ENCODE assay signal across 22 cellular contexts in genomic region chr10:88404133-88404532, GRCh38.
A peak's percentile ranks its signal among the peaks of the same experiment; 100 is the strongest.
DNase-seq lines count a peak whose midpoint lies in the region; ATAC-seq, FAIRE-seq and TF ChIP-seq lines count a peak whose summit lies in the region.
"Had no signal": no experiment of that assay in that cellular context is flagged by ENCODE, and none has a peak within 500 bp of the region (broad histone marks: within the 10 kb centered on the region; RNA-seq: fewer than 3 reads in every experiment).

No MANE protein-coding gene starts in this region.

- in situ Hi-C loops in HepG2 (cut with HindIII; ENCODE audit: extremely low pct_ligation_motif_present, low pct_unique_long_range_greater_than_20kb) = no loop called here

- TF ChIP-seq EP300 in HepG2 (IDR thresholded peaks at IDR 0.05; ENCODE audit: low read depth in 2 of 2, low read length in 2 of 2) = no peak
- no peak for TF ChIP-seq EP300 in HepG2 (CRISPR knock-in tag; IDR thresholded peaks at IDR 0.05; ENCODE audit: borderline replicate concordance)

- no peak overlapping the region for H3K4me3 ChIP-seq in liver (ENCODE audit: low read depth in 1 of 3, low read length in 3 of 3)
- H3K4me3 ChIP-seq in HepG2 (replicated peaks in 1 of 3; ENCODE audit: insufficient read depth in 1 of 3, low read depth in 2 of 3, low read length in 3 of 3) = no peak overlapping the region
- H3K4me3 ChIP-seq in KMS-11 (IDR thresholded peaks at IDR 0.05; ENCODE audit: insufficient read depth, low read depth, low read length) = no peak overlapping the region
- H3K4me3 ChIP-seq in uterus = no peak overlapping the region
- H3K4me3 ChIP-seq: BLaER1 treated with 17β-estradiol and CSF1 and Interleukin-3, amounts not matched to agents 10 nM and 100 nM; GM23338; HAP-1 had no signal

- no peak for DNase-seq in HepG2 (ENCODE audit: low spot score)
- no peak for DNase-seq in left lobe of liver (ENCODE audit: low spot score)
- DNase-seq in uterus = no peak
- DNase-seq in AML-193 (lab: John Stamatoyannopoulos, UW) = no peak
- DNase-seq: BE2C; CD4-positive, alpha-beta T cell; CD8-positive, alpha-beta memory T cell; DMS 273 treated with DMSO at 0.1 percent for 48 hours; DMS53; DMS79 treated with DMSO at 0.1 percent for 48 hours; GF-D8 had no signal

- TF ChIP-seq POLR2A in HepG2 (IDR thresholded peaks at IDR 0.05; ENCODE audit: insufficient read depth in 1 of 2, low read depth in 2 of 2, low read length in 2 of 2) (no peak), uterus (IDR thresholded peaks at IDR 0.05) (no peak)

- TF ChIP-seq CTCF in liver (IDR thresholded peaks at IDR 0.05; ENCODE audit: low read depth, low read length, missing input control) (no peak), HepG2 (CRISPR knock-in tag; IDR thresholded peaks at IDR 0.05) (no peak), KMS-11 (conservative IDR thresholded peaks at IDR 0.05; ENCODE audit: low read depth, low read length) (no peak), uterus (IDR thresholded peaks at IDR 0.05) (no peak)

- H2AFZ ChIP-seq in HepG2 (ENCODE audit: low read length) (no peak overlapping the region), KMS-11 (ENCODE audit: low read depth) (no peak overlapping the region)
- H2AFZ ChIP-seq: GM23338 had no signal

- POLR2A ChIA-PET in HepG2 (lab: Yijun Ruan, JAX) = no interaction called here

- H3K27ac ChIP-seq in liver (ENCODE audit: low read depth in 1 of 2, low read length in 2 of 2) (peak overlapping the region in 1 of 2 donors; percentile 11), HepG2 (ENCODE audit: extremely low read length, insufficient read depth, low read length) (no peak overlapping the region), KMS-11 (no peak overlapping the region), uterus (peak overlapping the region; percentile 35 to 39)
- H3K27ac ChIP-seq: 22Rv1; BLaER1 treated with 17β-estradiol and CSF1 and Interleukin-3, amounts not matched to agents 10 nM and 100 nM had no signal

- H3K9me3 ChIP-seq in liver (ENCODE audit: control insufficient read depth in 4 of 4, low read length in 3 of 4) = no peaks in the 10 kb centered on the region
- no peaks in the 10 kb centered on the region for H3K9me3 ChIP-seq in HepG2 (ENCODE audit: low read length)
- H3K9me3 ChIP-seq in uterus = peaks cover 0 to 4% of the 10 kb centered on the region in 2 donors
- H3K9me3 ChIP-seq: BE2C, HAP-1 had no signal

- H3K27me3 ChIP-seq in liver (ENCODE audit: control insufficient read depth in 4 of 4, insufficient read depth in 4 of 4, low read length in 3 of 4) (no peaks in the 10 kb centered on the region), HepG2 (ENCODE audit: control insufficient read depth in 1 of 2, insufficient read depth in 2 of 2, low read length in 2 of 2) (no peaks in the 10 kb centered on the region), KMS-11 (ENCODE audit: insufficient read depth, low read depth) (no peaks in the 10 kb centered on the region), uterus (no peaks in the 10 kb centered on the region)
- H3K27me3 ChIP-seq: BE2C; BLaER1 treated with 17β-estradiol and CSF1 and Interleukin-3, amounts not matched to agents 10 nM and 100 nM had no signal

- FAIRE-seq in HepG2 (lab: Jason Lieb, UNC) = no peak
- FAIRE-seq: A204.1, D721Med, GM19239 had no signal

- BruUV-seq in HepG2 (replicated peaks; lab: Mats Ljungman, UMichigan) = no TSS peak

- ATAC-seq in HepG2 (no peak), left lobe of liver (peak; percentile 77), GM19328 (IDR thresholded peaks at IDR 0.05; ENCODE audit: unreplicated experiment) (no peak), GM18498 (IDR thresholded peaks at IDR 0.05; ENCODE audit: unreplicated experiment) (no peak)
- ATAC-seq: GM23338 had no signal

- 50% methylated on average over 2 of the region's 2 CpGs for WGBS in liver
- 31% methylated on average over 2 of the region's 2 CpGs for WGBS in HepG2 (ENCODE audit: low lambda C conversion rate)

- H3K79me2 ChIP-seq in HepG2 (ENCODE audit: insufficient read depth, low read length) = no peaks in the 10 kb centered on the region
- no peaks in the 10 kb centered on the region for H3K79me2 ChIP-seq in KMS-11 (ENCODE audit: insufficient read depth, low read depth)

- TF ChIP-seq RAD21 in liver (IDR thresholded peaks at IDR 0.05) (peak in 1 of 2 donors; percentile 12), HepG2 (CRISPR knock-in tag; IDR thresholded peaks at IDR 0.05) (no peak)

- intact Hi-C loops in HepG2 (cut with micrococcal nuclease; ENCODE audit: unreplicated experiment) (no loop called here), uterus (cut with DNase I; ENCODE audit: low total_unique reads) (no loop called here)

- CTCF ChIA-PET in HepG2 (lab: Yijun Ruan, JAX; ENCODE audit: low intra/inter-chr PET ratio, low total read pairs) = no interaction called here

- no peaks in the 10 kb centered on the region for H3K36me3 ChIP-seq in liver (ENCODE audit: control insufficient read depth in 4 of 4, insufficient read depth in 3 of 4, low read depth in 1 of 4, low read length in 3 of 4)
- H3K36me3 ChIP-seq in HepG2 (replicated peaks in 1 of 2; ENCODE audit: control insufficient read depth in 1 of 2, insufficient read depth in 2 of 2, low read length in 2 of 2) = no peaks in the 10 kb centered on the region
- H3K36me3 ChIP-seq in KMS-11 (ENCODE audit: insufficient read depth) = no peaks in the 10 kb centered on the region
- no peaks in the 10 kb centered on the region for H3K36me3 ChIP-seq in uterus
- H3K36me3 ChIP-seq: BE2C; BLaER1 treated with 17β-estradiol and CSF1 and Interleukin-3, amounts not matched to agents 10 nM and 100 nM; HAP-1 had no signal

- H3K4me1 ChIP-seq in liver (ENCODE audit: control insufficient read depth in 4 of 4, insufficient read depth in 4 of 4, low read length in 3 of 4) = peaks cover 3 to 24% (median 19%) of the 10 kb centered on the region in 4 donors
- no peaks in the 10 kb centered on the region for H3K4me1 ChIP-seq in HepG2 (ENCODE audit: insufficient read depth, low read length)
- peaks cover 58% of the 10 kb centered on the region for H3K4me1 ChIP-seq in KMS-11 (ENCODE audit: low read depth, poor library complexity, severe bottlenecking)
- no peaks in the 10 kb centered on the region for H3K4me1 ChIP-seq in uterus
- H3K4me1 ChIP-seq: HAP-1 had no signal

- no peak overlapping the region for H3K4me2 ChIP-seq in HepG2 (ENCODE audit: low read depth, low read length)
- H3K4me2 ChIP-seq in KMS-11 = peak overlapping the region; percentile 14; the same call in 1 of the 2 replicates
- H3K4me2 ChIP-seq: GM23338 had no signal

- H4K20me1 ChIP-seq in HepG2 (ENCODE audit: insufficient read depth, low read length) = no peaks in the 10 kb centered on the region
- H4K20me1 ChIP-seq in KMS-11 (ENCODE audit: insufficient read depth) = no peaks in the 10 kb centered on the region
- H4K20me1 ChIP-seq: BLaER1 treated with 17β-estradiol and CSF1 and Interleukin-3, amounts not matched to agents 10 nM and 100 nM had no signal

- H3K9ac ChIP-seq in liver (ENCODE audit: low read depth in 1 of 2, low read length in 2 of 2) = no peak overlapping the region
- H3K9ac ChIP-seq in HepG2 (ENCODE audit: insufficient read depth, low read depth, low read length) = no peak overlapping the region
- H3K9ac ChIP-seq in KMS-11 = no peak overlapping the region
- H3K9ac ChIP-seq: BLaER1 treated with 17β-estradiol and CSF1 and Interleukin-3, amounts not matched to agents 10 nM and 100 nM had no signal

TF ChIP-seq in liver, 16 proteins besides CTCF, POLR2A, EP300 and RAD21 (continues in another document):
- TF ChIP-seq ZBTB33 (IDR thresholded peaks at IDR 0.05) (no peak), MAX (IDR thresholded peaks at IDR 0.05) (peak; percentile 11), HNF4G (IDR thresholded peaks at IDR 0.05) (no peak), FOXA2 (IDR thresholded peaks at IDR 0.05) (peak; percentile 9), HNF4A (conservative IDR thresholded peaks at IDR 0.05) (peak in 1 of 2 donors; percentile 48)

TF ChIP-seq in HepG2, 621 proteins besides CTCF, POLR2A, EP300 and RAD21:
- no peak for TF ChIP-seq PBX2 (CRISPR knock-in tag; IDR thresholded peaks at IDR 0.05)
TF ChIP-seq in HepG2: peak in this region for 0.

Comparison
In these comparisons a context has a peak if more than half of its experiments do, and no peak if none do; other contexts are left out.
1. H3K27ac ChIP-seq: peak in uterus (2 of 2); none in HepG2 (single experiment) and KMS-11 (single experiment).